In the genomic region with DNA sequence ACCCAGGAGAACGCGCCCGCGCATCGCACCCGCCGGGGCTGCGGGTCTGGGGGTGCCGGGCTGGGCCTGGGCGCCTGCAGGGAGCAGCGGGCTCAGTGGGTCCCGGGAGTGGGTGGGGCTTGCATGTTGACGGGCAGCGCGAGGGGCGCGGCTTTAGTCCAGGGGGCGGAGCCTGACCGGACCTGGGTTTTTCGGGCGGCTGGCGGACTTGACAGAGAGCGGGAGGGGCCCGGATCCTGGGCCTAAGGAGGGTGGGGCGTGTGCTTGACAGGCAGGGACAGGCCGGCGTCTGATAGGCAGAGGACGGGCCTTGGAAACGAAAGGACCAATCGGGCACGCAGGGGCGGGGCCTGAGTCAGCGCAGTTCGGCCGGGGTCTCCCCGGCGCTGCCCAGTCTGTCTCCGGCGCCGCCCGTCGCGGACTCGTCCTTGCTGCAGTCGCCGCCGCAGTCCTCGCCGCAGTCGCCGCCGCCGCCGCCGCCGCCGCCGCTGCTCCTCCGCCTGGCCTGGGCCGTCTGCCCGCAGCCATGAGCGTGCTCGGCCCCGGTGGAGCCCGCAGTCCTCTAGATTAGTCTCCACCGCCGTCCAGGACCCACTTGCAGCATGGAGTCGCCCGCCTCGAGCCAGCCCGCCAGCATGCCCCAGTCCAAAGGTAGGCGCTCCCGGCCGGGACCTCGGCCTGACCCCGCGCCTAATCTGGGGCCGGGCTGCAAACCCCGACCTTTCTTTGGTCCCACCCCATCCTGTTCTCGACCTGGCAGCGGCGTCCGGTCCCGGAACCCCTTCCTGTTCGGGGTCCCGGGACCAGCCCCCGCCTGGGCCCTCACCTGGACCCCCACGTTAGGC, we compare ENCODE assay signal across 1 cellular context.
TF ChIP-seq lines count a peak whose summit lies in the region.

A gene (plus strand): TSS at position 393 of the 845 bp plus-strand sequence. CDS start 210 bp downstream, at position 603.

TF ChIP-seq in HepG2, 621 proteins besides CTCF, POLR2A, EP300 and RAD21 (continued from another document and continues in another):
- peak; percentile 90 for TF ChIP-seq SP2 (CRISPR knock-in tag; IDR thresholded peaks at IDR 0.05)
- no peak for TF ChIP-seq RFX3 (CRISPR knock-in tag; IDR thresholded peaks at IDR 0.05)
- no peak for TF ChIP-seq TRIM24 (CRISPR knock-in tag; IDR thresholded peaks at IDR 0.05)
- TF ChIP-seq HES4 (CRISPR knock-in tag; IDR thresholded peaks at IDR 0.05; ENCODE audit: borderline replicate concordance), result no peak
- 0 out of 2 replicates have a peak, but pooled peaks have one; percentile 31 for TF ChIP-seq ZNF333 (CRISPR knock-in tag; IDR thresholded peaks at IDR 0.05; ENCODE audit: borderline replicate concordance)
- TF ChIP-seq, protein P1, sequence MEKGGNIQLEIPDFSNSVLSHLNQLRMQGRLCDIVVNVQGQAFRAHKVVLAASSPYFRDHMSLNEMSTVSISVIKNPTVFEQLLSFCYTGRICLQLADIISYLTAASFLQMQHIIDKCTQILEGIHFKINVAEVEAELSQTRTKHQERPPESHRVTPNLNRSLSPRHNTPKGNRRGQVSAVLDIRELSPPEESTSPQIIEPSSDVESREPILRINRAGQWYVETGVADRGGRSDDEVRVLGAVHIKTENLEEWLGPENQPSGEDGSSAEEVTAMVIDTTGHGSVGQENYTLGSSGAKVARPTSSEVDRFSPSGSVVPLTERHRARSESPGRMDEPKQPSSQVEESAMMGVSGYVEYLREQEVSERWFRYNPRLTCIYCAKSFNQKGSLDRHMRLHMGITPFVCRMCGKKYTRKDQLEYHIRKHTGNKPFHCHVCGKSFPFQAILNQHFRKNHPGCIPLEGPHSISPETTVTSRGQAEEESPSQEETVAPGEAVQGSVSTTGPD (CRISPR knock-in tag; IDR thresholded peaks at IDR 0.05), result no peak
- TF ChIP-seq ZNF30 (CRISPR knock-in tag; IDR thresholded peaks at IDR 0.05), result no peak
- TF ChIP-seq, protein P2, sequence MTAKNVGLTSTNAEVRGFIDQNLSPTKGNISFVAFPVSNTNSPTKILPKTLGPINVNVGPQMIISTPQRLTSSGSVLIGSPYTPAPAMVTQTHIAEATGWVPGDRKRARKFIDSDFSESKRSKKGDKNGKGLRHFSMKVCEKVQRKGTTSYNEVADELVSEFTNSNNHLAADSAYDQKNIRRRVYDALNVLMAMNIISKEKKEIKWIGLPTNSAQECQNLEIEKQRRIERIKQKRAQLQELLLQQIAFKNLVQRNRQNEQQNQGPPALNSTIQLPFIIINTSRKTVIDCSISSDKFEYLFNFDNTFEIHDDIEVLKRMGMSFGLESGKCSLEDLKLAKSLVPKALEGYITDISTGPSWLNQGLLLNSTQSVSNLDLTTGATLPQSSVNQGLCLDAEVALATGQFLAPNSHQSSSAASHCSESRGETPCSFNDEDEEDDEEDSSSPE (CRISPR knock-in tag; IDR thresholded peaks at IDR 0.05), result no peak
- no peak for TF ChIP-seq RXRA (CRISPR knock-in tag; IDR thresholded peaks at IDR 0.05)
- TF ChIP-seq CREB1 (IDR thresholded peaks at IDR 0.05), result peak; percentile 56; the same call in 1 of the 2 replicates
- no peak for TF ChIP-seq CREB1 (CRISPR knock-in tag; IDR thresholded peaks at IDR 0.05)
- TF ChIP-seq, protein P3, sequence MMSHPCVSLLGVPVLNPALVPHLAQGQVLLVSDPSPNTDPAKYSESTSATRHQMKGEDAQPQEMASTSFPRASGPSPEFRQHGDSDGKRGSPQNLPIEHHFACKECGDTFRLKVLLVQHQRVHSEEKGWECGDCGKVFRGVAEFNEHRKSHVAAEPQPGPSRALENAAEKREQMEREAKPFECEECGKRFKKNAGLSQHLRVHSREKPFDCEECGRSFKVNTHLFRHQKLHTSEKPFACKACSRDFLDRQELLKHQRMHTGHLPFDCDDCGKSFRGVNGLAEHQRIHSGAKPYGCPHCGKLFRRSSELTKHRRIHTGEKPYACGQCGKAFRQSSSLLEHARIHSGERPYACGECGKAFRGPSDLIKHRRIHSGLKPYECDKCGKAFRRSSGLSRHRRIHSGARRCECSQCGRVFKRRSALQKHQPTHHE (CRISPR knock-in tag; IDR thresholded peaks at IDR 0.05; ENCODE audit: borderline replicate concordance), result no peak
- no peak for TF ChIP-seq ZNF598 (CRISPR knock-in tag; IDR thresholded peaks at IDR 0.05; ENCODE audit: borderline replicate concordance)
- TF ChIP-seq, protein P4, sequence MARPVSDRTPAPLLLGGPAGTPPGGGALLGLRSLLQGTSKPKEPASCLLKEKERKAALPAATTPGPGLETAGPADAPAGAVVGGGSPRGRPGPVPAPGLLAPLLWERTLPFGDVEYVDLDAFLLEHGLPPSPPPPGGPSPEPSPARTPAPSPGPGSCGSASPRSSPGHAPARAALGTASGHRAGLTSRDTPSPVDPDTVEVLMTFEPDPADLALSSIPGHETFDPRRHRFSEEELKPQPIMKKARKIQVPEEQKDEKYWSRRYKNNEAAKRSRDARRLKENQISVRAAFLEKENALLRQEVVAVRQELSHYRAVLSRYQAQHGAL (CRISPR knock-in tag; IDR thresholded peaks at IDR 0.05; ENCODE audit: not compliant biosample characterization), result no peak
- TF ChIP-seq SMAD3 (CRISPR knock-in tag; IDR thresholded peaks at IDR 0.05), result no peak
- TF ChIP-seq MIXL1 (CRISPR knock-in tag; IDR thresholded peaks at IDR 0.05), result no peak
- TF ChIP-seq NPAS2 (CRISPR knock-in tag; IDR thresholded peaks at IDR 0.05; ENCODE audit: borderline replicate concordance), result no peak
- TF ChIP-seq, protein P5, sequence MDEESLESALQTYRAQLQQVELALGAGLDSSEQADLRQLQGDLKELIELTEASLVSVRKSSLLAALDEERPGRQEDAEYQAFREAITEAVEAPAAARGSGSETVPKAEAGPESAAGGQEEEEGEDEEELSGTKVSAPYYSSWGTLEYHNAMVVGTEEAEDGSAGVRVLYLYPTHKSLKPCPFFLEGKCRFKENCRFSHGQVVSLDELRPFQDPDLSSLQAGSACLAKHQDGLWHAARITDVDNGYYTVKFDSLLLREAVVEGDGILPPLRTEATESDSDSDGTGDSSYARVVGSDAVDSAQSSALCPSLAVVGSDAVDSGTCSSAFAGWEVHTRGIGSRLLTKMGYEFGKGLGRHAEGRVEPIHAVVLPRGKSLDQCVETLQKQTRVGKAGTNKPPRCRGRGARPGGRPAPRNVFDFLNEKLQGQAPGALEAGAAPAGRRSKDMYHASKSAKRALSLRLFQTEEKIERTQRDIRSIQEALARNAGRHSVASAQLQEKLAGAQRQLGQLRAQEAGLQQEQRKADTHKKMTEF (CRISPR knock-in tag; IDR thresholded peaks at IDR 0.05), result peak; percentile 44; the same call in 1 of the 2 replicates
- TF ChIP-seq, protein P6, sequence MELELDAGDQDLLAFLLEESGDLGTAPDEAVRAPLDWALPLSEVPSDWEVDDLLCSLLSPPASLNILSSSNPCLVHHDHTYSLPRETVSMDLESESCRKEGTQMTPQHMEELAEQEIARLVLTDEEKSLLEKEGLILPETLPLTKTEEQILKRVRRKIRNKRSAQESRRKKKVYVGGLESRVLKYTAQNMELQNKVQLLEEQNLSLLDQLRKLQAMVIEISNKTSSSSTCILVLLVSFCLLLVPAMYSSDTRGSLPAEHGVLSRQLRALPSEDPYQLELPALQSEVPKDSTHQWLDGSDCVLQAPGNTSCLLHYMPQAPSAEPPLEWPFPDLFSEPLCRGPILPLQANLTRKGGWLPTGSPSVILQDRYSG (CRISPR knock-in tag; IDR thresholded peaks at IDR 0.05), result no peak
- TF ChIP-seq, protein P7, sequence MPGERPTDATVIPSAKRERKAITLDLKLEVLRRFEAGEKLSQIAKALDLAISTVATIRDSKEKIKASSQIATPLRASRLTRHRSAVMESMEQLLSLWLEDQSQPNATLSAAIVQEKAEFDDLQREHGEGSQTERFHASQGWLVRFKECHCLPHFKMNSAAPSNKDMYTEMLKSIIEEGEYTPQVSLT (CRISPR knock-in tag; IDR thresholded peaks at IDR 0.05; ENCODE audit: borderline replicate concordance, low read depth), result no peak
- TF ChIP-seq, protein P8, sequence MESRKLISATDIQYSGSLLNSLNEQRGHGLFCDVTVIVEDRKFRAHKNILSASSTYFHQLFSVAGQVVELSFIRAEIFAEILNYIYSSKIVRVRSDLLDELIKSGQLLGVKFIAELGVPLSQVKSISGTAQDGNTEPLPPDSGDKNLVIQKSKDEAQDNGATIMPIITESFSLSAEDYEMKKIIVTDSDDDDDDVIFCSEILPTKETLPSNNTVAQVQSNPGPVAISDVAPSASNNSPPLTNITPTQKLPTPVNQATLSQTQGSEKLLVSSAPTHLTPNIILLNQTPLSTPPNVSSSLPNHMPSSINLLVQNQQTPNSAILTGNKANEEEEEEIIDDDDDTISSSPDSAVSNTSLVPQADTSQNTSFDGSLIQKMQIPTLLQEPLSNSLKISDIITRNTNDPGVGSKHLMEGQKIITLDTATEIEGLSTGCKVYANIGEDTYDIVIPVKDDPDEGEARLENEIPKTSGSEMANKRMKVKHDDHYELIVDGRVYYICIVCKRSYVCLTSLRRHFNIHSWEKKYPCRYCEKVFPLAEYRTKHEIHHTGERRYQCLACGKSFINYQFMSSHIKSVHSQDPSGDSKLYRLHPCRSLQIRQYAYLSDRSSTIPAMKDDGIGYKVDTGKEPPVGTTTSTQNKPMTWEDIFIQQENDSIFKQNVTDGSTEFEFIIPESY (CRISPR knock-in tag; IDR thresholded peaks at IDR 0.05), result no peak
- TF ChIP-seq ATF7-NPFF (CRISPR knock-in tag; IDR thresholded peaks at IDR 0.05; ENCODE audit: low read depth), result peak; percentile 85; the same call in 1 of the 2 replicates
- TF ChIP-seq, protein P9, sequence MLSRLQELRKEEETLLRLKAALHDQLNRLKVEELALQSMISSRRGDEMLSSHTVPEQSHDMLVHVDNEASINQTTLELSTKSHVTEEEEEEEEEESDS (CRISPR knock-in tag; IDR thresholded peaks at IDR 0.05; ENCODE audit: borderline replicate concordance), result no peak
- no peak for TF ChIP-seq ZNF10 (CRISPR knock-in tag; IDR thresholded peaks at IDR 0.05; ENCODE audit: borderline replicate concordance, low read depth)
- TF ChIP-seq, protein P10, sequence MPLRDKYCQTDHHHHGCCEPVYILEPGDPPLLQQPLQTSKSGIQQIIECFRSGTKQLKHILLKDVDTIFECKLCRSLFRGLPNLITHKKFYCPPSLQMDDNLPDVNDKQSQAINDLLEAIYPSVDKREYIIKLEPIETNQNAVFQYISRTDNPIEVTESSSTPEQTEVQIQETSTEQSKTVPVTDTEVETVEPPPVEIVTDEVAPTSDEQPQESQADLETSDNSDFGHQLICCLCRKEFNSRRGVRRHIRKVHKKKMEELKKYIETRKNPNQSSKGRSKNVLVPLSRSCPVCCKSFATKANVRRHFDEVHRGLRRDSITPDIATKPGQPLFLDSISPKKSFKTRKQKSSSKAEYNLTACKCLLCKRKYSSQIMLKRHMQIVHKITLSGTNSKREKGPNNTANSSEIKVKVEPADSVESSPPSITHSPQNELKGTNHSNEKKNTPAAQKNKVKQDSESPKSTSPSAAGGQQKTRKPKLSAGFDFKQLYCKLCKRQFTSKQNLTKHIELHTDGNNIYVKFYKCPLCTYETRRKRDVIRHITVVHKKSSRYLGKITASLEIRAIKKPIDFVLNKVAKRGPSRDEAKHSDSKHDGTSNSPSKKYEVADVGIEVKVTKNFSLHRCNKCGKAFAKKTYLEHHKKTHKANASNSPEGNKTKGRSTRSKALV (CRISPR knock-in tag; IDR thresholded peaks at IDR 0.05), result 0 out of 2 replicates have a peak, but pooled peaks have one; percentile 12
- TF ChIP-seq, protein P11, sequence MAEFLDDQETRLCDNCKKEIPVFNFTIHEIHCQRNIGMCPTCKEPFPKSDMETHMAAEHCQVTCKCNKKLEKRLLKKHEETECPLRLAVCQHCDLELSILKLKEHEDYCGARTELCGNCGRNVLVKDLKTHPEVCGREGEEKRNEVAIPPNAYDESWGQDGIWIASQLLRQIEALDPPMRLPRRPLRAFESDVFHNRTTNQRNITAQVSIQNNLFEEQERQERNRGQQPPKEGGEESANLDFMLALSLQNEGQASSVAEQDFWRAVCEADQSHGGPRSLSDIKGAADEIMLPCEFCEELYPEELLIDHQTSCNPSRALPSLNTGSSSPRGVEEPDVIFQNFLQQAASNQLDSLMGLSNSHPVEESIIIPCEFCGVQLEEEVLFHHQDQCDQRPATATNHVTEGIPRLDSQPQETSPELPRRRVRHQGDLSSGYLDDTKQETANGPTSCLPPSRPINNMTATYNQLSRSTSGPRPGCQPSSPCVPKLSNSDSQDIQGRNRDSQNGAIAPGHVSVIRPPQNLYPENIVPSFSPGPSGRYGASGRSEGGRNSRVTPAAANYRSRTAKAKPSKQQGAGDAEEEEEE (CRISPR knock-in tag; IDR thresholded peaks at IDR 0.05; ENCODE audit: borderline replicate concordance), result no peak
- TF ChIP-seq, protein P12, sequence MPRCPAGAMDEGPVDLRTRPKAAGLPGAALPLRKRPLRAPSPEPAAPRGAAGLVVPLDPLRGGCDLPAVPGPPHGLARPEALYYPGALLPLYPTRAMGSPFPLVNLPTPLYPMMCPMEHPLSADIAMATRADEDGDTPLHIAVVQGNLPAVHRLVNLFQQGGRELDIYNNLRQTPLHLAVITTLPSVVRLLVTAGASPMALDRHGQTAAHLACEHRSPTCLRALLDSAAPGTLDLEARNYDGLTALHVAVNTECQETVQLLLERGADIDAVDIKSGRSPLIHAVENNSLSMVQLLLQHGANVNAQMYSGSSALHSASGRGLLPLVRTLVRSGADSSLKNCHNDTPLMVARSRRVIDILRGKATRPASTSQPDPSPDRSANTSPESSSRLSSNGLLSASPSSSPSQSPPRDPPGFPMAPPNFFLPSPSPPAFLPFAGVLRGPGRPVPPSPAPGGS (CRISPR knock-in tag; IDR thresholded peaks at IDR 0.05), result peak; percentile 71; the same call in 1 of the 2 replicates
- TF ChIP-seq, protein P13, sequence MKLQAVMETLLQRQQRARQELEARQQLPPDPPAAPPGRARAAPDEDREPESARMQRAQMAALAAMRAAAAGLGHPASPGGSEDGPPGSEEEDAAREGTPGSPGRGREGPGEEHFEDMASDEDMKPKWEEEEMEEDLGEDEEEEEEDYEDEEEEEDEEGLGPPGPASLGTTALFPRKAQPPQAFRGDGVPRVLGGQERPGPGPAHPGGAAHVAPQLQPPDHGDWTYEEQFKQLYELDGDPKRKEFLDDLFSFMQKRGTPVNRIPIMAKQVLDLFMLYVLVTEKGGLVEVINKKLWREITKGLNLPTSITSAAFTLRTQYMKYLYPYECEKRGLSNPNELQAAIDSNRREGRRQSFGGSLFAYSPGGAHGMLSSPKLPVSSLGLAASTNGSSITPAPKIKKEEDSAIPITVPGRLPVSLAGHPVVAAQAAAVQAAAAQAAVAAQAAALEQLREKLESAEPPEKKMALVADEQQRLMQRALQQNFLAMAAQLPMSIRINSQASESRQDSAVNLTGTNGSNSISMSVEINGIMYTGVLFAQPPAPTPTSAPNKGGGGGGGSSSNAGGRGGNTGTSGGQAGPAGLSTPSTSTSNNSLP (IDR thresholded peaks at IDR 0.05; ENCODE audit: low read depth, low read length), result no peak
- TF ChIP-seq KAT8 (CRISPR knock-in tag; IDR thresholded peaks at IDR 0.05), result peak; percentile 27; the same call in 1 of the 2 replicates
- TF ChIP-seq, protein P14, sequence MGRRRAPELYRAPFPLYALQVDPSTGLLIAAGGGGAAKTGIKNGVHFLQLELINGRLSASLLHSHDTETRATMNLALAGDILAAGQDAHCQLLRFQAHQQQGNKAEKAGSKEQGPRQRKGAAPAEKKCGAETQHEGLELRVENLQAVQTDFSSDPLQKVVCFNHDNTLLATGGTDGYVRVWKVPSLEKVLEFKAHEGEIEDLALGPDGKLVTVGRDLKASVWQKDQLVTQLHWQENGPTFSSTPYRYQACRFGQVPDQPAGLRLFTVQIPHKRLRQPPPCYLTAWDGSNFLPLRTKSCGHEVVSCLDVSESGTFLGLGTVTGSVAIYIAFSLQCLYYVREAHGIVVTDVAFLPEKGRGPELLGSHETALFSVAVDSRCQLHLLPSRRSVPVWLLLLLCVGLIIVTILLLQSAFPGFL (CRISPR knock-in tag; IDR thresholded peaks at IDR 0.05), result no peak
- peak; percentile 61; the same call in 1 of the 2 replicates for TF ChIP-seq SALL2 (CRISPR knock-in tag; IDR thresholded peaks at IDR 0.05)
- TF ChIP-seq ZNF496 (CRISPR knock-in tag; IDR thresholded peaks at IDR 0.05; ENCODE audit: insufficient replicate concordance), result no peak
- TF ChIP-seq, protein P15, sequence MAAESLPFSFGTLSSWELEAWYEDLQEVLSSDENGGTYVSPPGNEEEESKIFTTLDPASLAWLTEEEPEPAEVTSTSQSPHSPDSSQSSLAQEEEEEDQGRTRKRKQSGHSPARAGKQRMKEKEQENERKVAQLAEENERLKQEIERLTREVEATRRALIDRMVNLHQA (CRISPR knock-in tag; IDR thresholded peaks at IDR 0.05), result no peak
